In genomic region chr3:154224366-154224765, GRCh38 we compare ENCODE assay signal across 17 cellular contexts.
"Had no signal": no experiment of that assay in that cellular context is flagged by ENCODE, and none has a peak within 500 bp of the region (broad histone marks: within the 10 kb centered on the region; RNA-seq: fewer than 3 reads in every experiment).

No MANE protein-coding gene starts in this region.

- H3K27ac ChIP-seq: breast epithelium, lower lobe of right lung, stomach, testis had no signal

- H3K27me3 ChIP-seq: breast epithelium, stomach, testis had no signal

- H3K4me3 ChIP-seq: breast epithelium, dorsolateral prefrontal cortex, lower lobe of right lung, stomach, testis had no signal

- H3K9me3 ChIP-seq: breast epithelium, lower lobe of right lung, stomach, testis had no signal

- ATAC-seq: activated naive CD8-positive, alpha-beta T cell treated with anti-CD3 and anti-CD28 coated beads, Interleukin-2, amount 50 U/mL, for 24 hours; lower lobe of right lung; T-cell had no signal

- H3K36me3 ChIP-seq: breast epithelium, lower lobe of right lung had no signal

- H3K4me1 ChIP-seq: breast epithelium, lower lobe of right lung, testis had no signal

- DNase-seq: activated CD4-positive, CD25-positive, alpha-beta regulatory T cell treated with anti-CD3 and anti-CD28 coated beads, Interleukin-2, amount 50 U/mL, for 72 hours; activated naive CD4-positive, alpha-beta T cell treated with anti-CD3 and anti-CD28 coated beads for 36 hours; activated naive CD8-positive, alpha-beta T cell treated with anti-CD3 and anti-CD28 coated beads, Interleukin-2, amount 50 U/mL, for 24 hours; activated T-cell treated with anti-CD3 and anti-CD28 coated beads for 4 hours; aorta; cerebellar nuclear complex; dorsolateral prefrontal cortex; endodermal cell; immature natural killer cell; lower lobe of right lung; stimulated activated CD4-positive, alpha-beta T cell treated with anti-CD3 and anti-CD28 coated beads, Interleukin-12 subunit alpha, Interleukin-12 subunit beta, amount 100 ng/mL, for 4 hours; stimulated activated CD4-positive, alpha-beta T cell treated with anti-CD3 and anti-CD28 coated beads, Interleukin-2, amount 100 ng/mL, for 24 hours; stomach; T-cell; T-helper 9 cell; testis had no signal
